Comparison of ENCODE assay signal across 8 cellular contexts in genomic region chr6:90296346-90297123, GRCh38. TPM values are rescaled to one million over a fixed set of nuclear protein-coding genes. Genes with fewer than 3 reads are reported as not detected.
DNase-seq lines count a peak whose midpoint lies in the region; ATAC-seq and TF ChIP-seq lines count a peak whose summit lies in the region.

Gene BACH2, minus strand, starts transcription at chr6:90296843. Its CDS starts 287,999 bp downstream, at chr6:90008844.

- peak within 1 kb of the TSS; percentile 88 for H3K27ac ChIP-seq in BLaER1

- H3K4me3 ChIP-seq in BLaER1 (peak within 1 kb of the TSS; percentile 82), NT2/D1 (ENCODE audit: insufficient read length, low read depth) (peak within 1 kb of the TSS; percentile 59), epithelial cell of proximal tubule (ENCODE audit: low read depth, low read length) (peak within 1 kb of the TSS; percentile 63), mucosa of descending colon (peak within 1 kb of the TSS; percentile 34)

- peak within 1 kb of the TSS; percentile 79 for H3K4me2 ChIP-seq in BLaER1

- H3K36me3 ChIP-seq in BLaER1 (no peaks in the 10 kb centered on the region), NT2/D1 (ENCODE audit: insufficient read depth, insufficient read length, low read length) (no peaks in the 10 kb centered on the region), mucosa of descending colon (ENCODE audit: low read depth) (no peaks in the 10 kb centered on the region)

- H3K27me3 ChIP-seq in BLaER1: no peaks in the 10 kb centered on the region
- H3K27me3 ChIP-seq in NT2/D1 (ENCODE audit: insufficient read depth, insufficient read length): peaks cover 38% of the 10 kb centered on the region

- intact Hi-C loops in mucosa of descending colon (cut with DNase I, micrococcal nuclease): no loop called here

- DNase-seq in HPDE6-E6E7 (ENCODE audit: extremely low spot score) (peak; percentile 73), NT2/D1 (ENCODE audit: low read depth, low spot score) (peak; percentile 81), activated T-cell treated with anti-CD3 and anti-CD28 coated beads for 1 hour (ENCODE audit: low read depth) (peak; percentile 90), epithelial cell of proximal tubule (ENCODE audit: low read depth) (no peak), mucosa of descending colon (peak; percentile 91 to 95 (median 94))
- peak; percentile 91 to 93 for DNase-seq in stimulated activated CD8-positive, alpha-beta memory T cell treated with anti-CD3 and anti-CD28 coated beads, Interleukin-2, amount 100 ng/mL, for 48 hours (ENCODE audit: low read depth in 2 of 2)

- H3K4me1 ChIP-seq in BLaER1: peaks cover 40% of the 10 kb centered on the region
- H3K4me1 ChIP-seq in NT2/D1 (ENCODE audit: insufficient read depth, insufficient read length): no peaks in the 10 kb centered on the region
- H3K4me1 ChIP-seq in mucosa of descending colon (ENCODE audit: low read depth): peaks cover 15% of the 10 kb centered on the region

- peaks cover 15% of the 10 kb centered on the region; the same call in 1 of the 2 replicates for H4K20me1 ChIP-seq in BLaER1

- TF ChIP-seq CTCF in epithelial cell of proximal tubule (conservative IDR thresholded peaks at IDR 0.05; ENCODE audit: low read depth, low read length) (no peak), mucosa of descending colon (IDR thresholded peaks at IDR 0.05) (no peak)

- ATAC-seq in GM19467 (IDR thresholded peaks at IDR 0.05; ENCODE audit: unreplicated experiment) (peak; percentile 72), mucosa of descending colon (peak; percentile 91)

- peak within 1 kb of the TSS; percentile 86 for H3K9ac ChIP-seq in BLaER1
- peak within 1 kb of the TSS; percentile 88 for H3K9ac ChIP-seq in NT2/D1 (ENCODE audit: insufficient read length, low read depth)

- no peaks in the 10 kb centered on the region for H3K9me3 ChIP-seq in BLaER1
- H3K9me3 ChIP-seq in NT2/D1 (ENCODE audit: insufficient read depth, low read length): no peaks in the 10 kb centered on the region
- no peaks in the 10 kb centered on the region for H3K9me3 ChIP-seq in mucosa of descending colon

RNA-seq across cellular contexts. Expression of gene BACH2, which starts in this region (rescaled TPM):
- total RNA-seq in epithelial cell of proximal tubule (0.58 and 0.69 TPM in 2 replicates), mucosa of descending colon (1 to 10 TPM in 2 of 3 donors, under 1 TPM in 1; 0.96 to 1.6 (median 1.2) TPM)
